ENCODE assay signal across 9 cellular contexts in genomic region chr10:4962308-4962707, GRCh38. TPM values are rescaled to one million over a fixed set of nuclear protein-coding genes. Genes with fewer than 3 reads are reported as not detected.
DNase-seq lines count a peak whose midpoint lies in the region; ATAC-seq, FAIRE-seq and TF ChIP-seq lines count a peak whose summit lies in the region.
"Not testable (repeated sequence)": the region's sequence is repeated elsewhere in the genome, so short reads cannot be mapped to it uniquely, and the experiment has no call there.
"Had no signal": no experiment of that assay in that cellular context is flagged by ENCODE, and none has a peak within 500 bp of the region (broad histone marks: within the 10 kb centered on the region; RNA-seq: fewer than 3 reads in every experiment).

No MANE protein-coding gene starts in this region.

- H2AFZ ChIP-seq in keratinocyte (ENCODE audit: control insufficient read depth, low read length) = not testable (repeated sequence)

- H3K27me3 Mint-ChIP-seq in HFFc6 (ENCODE audit: insufficient read depth) = not testable (repeated sequence)

- H3K4me1 ChIP-seq in A549 (peaks cover 34% of the 10 kb centered on the region), keratinocyte (ENCODE audit: control insufficient read depth, extremely low read depth, insufficient read depth, low read length) (peaks cover 14% of the 10 kb centered on the region)
- not testable (repeated sequence) for H3K4me1 ChIP-seq in RWPE2 (ENCODE audit: insufficient read depth, poor library complexity, severe bottlenecking); skeletal muscle satellite cell (ENCODE audit: control insufficient read depth, insufficient read depth, low read length)

- H3K4me2 ChIP-seq in A549 (peak overlapping the region; percentile 79), skeletal muscle satellite cell (ENCODE audit: low read length) (peak overlapping the region; percentile 50)
- not testable (repeated sequence) for H3K4me2 ChIP-seq in keratinocyte (ENCODE audit: control insufficient read depth, extremely low read depth, insufficient read depth, low read depth, low read length)

- not testable (repeated sequence) for H3K27me3 ChIP-seq in RWPE2 (ENCODE audit: insufficient read depth, poor library complexity, severe bottlenecking); bronchial epithelial cell (ENCODE audit: control insufficient read depth, insufficient read depth, low read length); keratinocyte (ENCODE audit: control insufficient read depth, extremely low read depth, insufficient read depth, low read length); skeletal muscle satellite cell (ENCODE audit: control insufficient read depth, insufficient read depth, low read length)

- TF ChIP-seq POLR2A in A549 (IDR thresholded peaks at IDR 0.05; ENCODE audit: low read length) = not testable (repeated sequence)

- H3K36me3 Mint-ChIP-seq in HFFc6 (ENCODE audit: low read depth) = not testable (repeated sequence)

- CTCF ChIA-PET in A549 (lab: Yijun Ruan, JAX) = not testable (repeated sequence)

- dilution Hi-C loops in keratinocyte (cut with MboI; ENCODE audit: extremely low pct_ligation_motif_present, low sequenced_read_pairs) = not testable (repeated sequence)

- H3K27ac ChIP-seq in A549 (peak overlapping the region; percentile 65 to 66), RWPE2 (ENCODE audit: poor library complexity, severe bottlenecking) (peak overlapping the region; percentile 50), keratinocyte (ENCODE audit: control insufficient read depth, insufficient read depth, low read length) (peak overlapping the region; percentile 66)

- not testable (repeated sequence) for TF ChIP-seq RAD21 in A549 (conservative IDR thresholded peaks at IDR 0.05 in 1 of 2, IDR thresholded peaks at IDR 0.05 in 1 of 2)

- POLR2A ChIA-PET in A549 (lab: Yijun Ruan, JAX) = not testable (repeated sequence)

- FAIRE-seq in A549 (lab: Jason Lieb, UNC) = peak; percentile 72
- FAIRE-seq in bronchial epithelial cell (lab: Jason Lieb, UNC); keratinocyte (lab: Jason Lieb, UNC): not testable (repeated sequence)

- H3K27ac Mint-ChIP-seq in HFFc6 = not testable (repeated sequence)

- not testable (repeated sequence) for H4K20me1 ChIP-seq in keratinocyte (ENCODE audit: control insufficient read depth, extremely low read depth, insufficient read depth, low read length)

- not testable (repeated sequence) for ATAC-seq in A549
- ATAC-seq in RWPE2 (ENCODE audit: low read depth) (peak; percentile 75), esophagus mucosa (peak; percentile 78)

- not testable (repeated sequence) for H3K9me3 Mint-ChIP-seq in HFFc6

- not testable (repeated sequence) for H3K4me3 ChIP-seq in A549; RWPE2 (ENCODE audit: severe bottlenecking); bronchial epithelial cell (ENCODE audit: low read depth, low read length); keratinocyte (ENCODE audit: control insufficient read depth in 2 of 3, extremely low read depth in 1 of 3, insufficient read depth in 2 of 3, low read depth in 1 of 3, low read length in 3 of 3); skeletal muscle satellite cell (ENCODE audit: low read length)

- not testable (repeated sequence) for H3K36me3 ChIP-seq in RWPE2 (ENCODE audit: low read depth); bronchial epithelial cell (ENCODE audit: control insufficient read depth, insufficient read depth, low read length); keratinocyte (ENCODE audit: control insufficient read depth in 2 of 2, extremely low read depth in 1 of 2, insufficient read depth in 2 of 2, low read length in 2 of 2); skeletal muscle satellite cell (ENCODE audit: insufficient read depth, low read length)

- TF ChIP-seq EP300 in A549 (IDR thresholded peaks at IDR 0.05) = not testable (repeated sequence)

- TF ChIP-seq CTCF in A549 (IDR thresholded peaks at IDR 0.05); HFFc6 (IDR thresholded peaks at IDR 0.05); RWPE2 (IDR thresholded peaks at IDR 0.05; ENCODE audit: poor library complexity, severe bottlenecking); bronchial epithelial cell (IDR thresholded peaks at IDR 0.05; ENCODE audit: insufficient read depth, low read length, severe bottlenecking); keratinocyte (optimal IDR thresholded peaks at IDR 0.05 in 1 of 3, IDR thresholded peaks at IDR 0.05 in 1 of 3, conservative IDR thresholded peaks at IDR 0.05 in 1 of 3; ENCODE audit: extremely low read depth in 1 of 3, insufficient read depth in 2 of 3, low read length in 3 of 3): not testable (repeated sequence)

- WGBS in A549 (ENCODE audit: missing lambda C conversion rate) = 18% methylated on average over 1 of the region's 1 CpG

- H3K9me1 ChIP-seq in keratinocyte (ENCODE audit: control insufficient read depth, extremely low read depth, insufficient read depth, low read length) = not testable (repeated sequence)

- peak overlapping the region; percentile 63; the same call in 1 of the 2 replicates for H3K4me3 Mint-ChIP-seq in HFFc6

- H3K4me1 Mint-ChIP-seq in HFFc6 (ENCODE audit: low read depth) = not testable (repeated sequence)

- H3K9ac ChIP-seq in keratinocyte (ENCODE audit: control insufficient read depth, extremely low read depth, insufficient read depth, low read length) = peak overlapping the region; percentile 2
- H3K9ac ChIP-seq in skeletal muscle satellite cell (ENCODE audit: low read depth, low read length) = peak overlapping the region; percentile 26

- not testable (repeated sequence) for DNase-seq in A549 (ENCODE audit: low read depth in 1 of 2, low spot score in 1 of 2); HFFc6; RWPE2 (ENCODE audit: low spot score)
- peak; percentile 98 for DNase-seq in bronchial epithelial cell (ENCODE audit: low read depth)
- peak; percentile 35 for DNase-seq in keratinocyte (ENCODE audit: low read depth, low spot score)

- not testable (repeated sequence) for H3K79me2 ChIP-seq in keratinocyte (ENCODE audit: control insufficient read depth, insufficient read depth, low read length)

- not testable (repeated sequence) for H3K9me3 ChIP-seq in A549; RWPE2 (ENCODE audit: severe bottlenecking); keratinocyte (ENCODE audit: control insufficient read depth, low read depth, low read length); skeletal muscle satellite cell (replicated peaks; ENCODE audit: low read length)

RNA-seq across cellular contexts. Expression of gene AKR1C1, which starts 0.9 kb away (rescaled TPM):
- 1,148 and 1,445 TPM in 2 replicates for polyA plus RNA-seq in A549 (2011; rRNA removed)
- polyA plus RNA-seq in A549 (2012; cell fraction: cytosol; rRNA removed) = 341 and 343 TPM in 2 replicates
- 297 and 392 TPM in 2 replicates for polyA plus RNA-seq in A549 (2012; cell fraction: nucleus; rRNA removed)
- polyA plus RNA-seq in A549 (2017; fragmentation: RNase III; extraction: RNeasy Plus Mini Kit Qiagen cat#74134 plus additional on column Dnase treatment) = 642 to 1,056 TPM (median 970 TPM) in 3 replicates
- polyA minus RNA-seq in A549 (2011; rRNA and poly(A)+ RNA removed) = 365 and 496 TPM in 2 replicates
- 1 to 10 TPM; 2.6 to 5.7 (median 4.8) TPM for total RNA-seq in HFFc6 (2021; fragmentation: NEBNext Ultra II Directional; extraction: Animal tissue kit (Norgen Biotek cat#: 25700))
- 63.2 and 113 TPM in 2 replicates for total RNA-seq in bronchial epithelial cell
- total RNA-seq in esophagus mucosa = 54.2 TPM
- polyA plus RNA-seq in keratinocyte = 19.5 to 33.9 TPM (median 28.1 TPM) in 3 replicates
- polyA plus RNA-seq in keratinocyte (2011; ENCODE audit: low read depth) = 19.3 TPM
- polyA plus RNA-seq in keratinocyte (2011; cell fraction: cytosol; rRNA removed) = 25.1 and 37.8 TPM in 2 replicates
- 30.1 and 33.5 TPM in 2 replicates for polyA plus RNA-seq in keratinocyte (2011; cell fraction: nucleus; rRNA removed)
- polyA plus RNA-seq in keratinocyte (2012; ENCODE audit: low replicate concordance) = 9.3 and 37.8 TPM in 2 replicates
- polyA minus RNA-seq in keratinocyte = 8.8 to 26.9 TPM (median 23.3 TPM) in 3 replicates
- polyA minus RNA-seq in keratinocyte (2011; cell fraction: cytosol; rRNA and poly(A)+ RNA removed) = 6.9 TPM
- polyA minus RNA-seq in keratinocyte (2011; cell fraction: nucleus; rRNA and poly(A)+ RNA removed) = 14.8 and 37.4 TPM in 2 replicates
- total RNA-seq in skeletal muscle satellite cell (2012; rRNA removed) = 206 and 221 TPM in 2 replicates

RNA-seq across cellular contexts. Expression of gene AKR1C2, which starts 41.3 kb away (rescaled TPM):
- 6,607 and 6,805 TPM in 2 replicates for polyA plus RNA-seq in A549 (2011; rRNA removed)
- polyA plus RNA-seq in A549 (2012; cell fraction: cytosol; rRNA removed) = 2,138 and 2,314 TPM in 2 replicates
- polyA plus RNA-seq in A549 (2012; cell fraction: nucleus; rRNA removed) = 1,646 and 2,223 TPM in 2 replicates
- polyA plus RNA-seq in A549 (2017; fragmentation: RNase III; extraction: RNeasy Plus Mini Kit Qiagen cat#74134 plus additional on column Dnase treatment) = 5,292 to 5,660 TPM (median 5,410 TPM) in 3 replicates
- polyA minus RNA-seq in A549 (2011; rRNA and poly(A)+ RNA removed) = 1,944 and 2,314 TPM in 2 replicates
- total RNA-seq in HFFc6 (2021; fragmentation: NEBNext Ultra II Directional; extraction: Animal tissue kit (Norgen Biotek cat#: 25700)) = 1 to 10 TPM in 3 of 6 experiments, under 1 TPM in 3; 0.52 to 1.5 (median 1.1) TPM
- 191 and 222 TPM in 2 replicates for total RNA-seq in bronchial epithelial cell
- 115 TPM for total RNA-seq in esophagus mucosa
- 24.2 to 173 TPM (median 66.0 TPM) in 3 replicates for polyA plus RNA-seq in keratinocyte
- polyA plus RNA-seq in keratinocyte (2011; ENCODE audit: low read depth) = 43.6 TPM
- polyA plus RNA-seq in keratinocyte (2011; cell fraction: cytosol; rRNA removed) = 50.5 and 71.2 TPM in 2 replicates
- 68.6 and 75.6 TPM in 2 replicates for polyA plus RNA-seq in keratinocyte (2011; cell fraction: nucleus; rRNA removed)
- 21.0 and 101 TPM in 2 replicates for polyA plus RNA-seq in keratinocyte (2012; ENCODE audit: low replicate concordance)
- polyA minus RNA-seq in keratinocyte = 7.8 to 78.1 TPM (median 31.6 TPM) in 3 replicates
- polyA minus RNA-seq in keratinocyte (2011; cell fraction: cytosol; rRNA and poly(A)+ RNA removed) = 23.6 TPM
- 9.7 and 21.4 TPM in 2 replicates for polyA minus RNA-seq in keratinocyte (2011; cell fraction: nucleus; rRNA and poly(A)+ RNA removed)
- total RNA-seq in skeletal muscle satellite cell (2012; rRNA removed) = 60.6 and 92.0 TPM in 2 replicates
- total RNA-seq: CD4-positive, alpha-beta memory T cell; G401 had no signal
- polyA plus RNA-seq: CD4-positive, alpha-beta memory T cell had no signal

Comparison
In these comparisons a context has a peak if more than half of its experiments do, and no peak if none do; other contexts are left out.
1. RNA of gene AKR1C2, which starts 41.3 kb away (total RNA-seq): 191 to 222 TPM in bronchial epithelial cell and 115 TPM in esophagus mucosa (single experiment); 0.52 to 1.5 TPM in HFFc6; every median in the first group is over 10 times any median in the second.
2. Peak in every context shown above with its lines, with median percentiles within 50 percentile points of each other: H3K27ac ChIP-seq.